Comparison of ENCODE assay signal across 11 cellular contexts in the genomic region with DNA sequence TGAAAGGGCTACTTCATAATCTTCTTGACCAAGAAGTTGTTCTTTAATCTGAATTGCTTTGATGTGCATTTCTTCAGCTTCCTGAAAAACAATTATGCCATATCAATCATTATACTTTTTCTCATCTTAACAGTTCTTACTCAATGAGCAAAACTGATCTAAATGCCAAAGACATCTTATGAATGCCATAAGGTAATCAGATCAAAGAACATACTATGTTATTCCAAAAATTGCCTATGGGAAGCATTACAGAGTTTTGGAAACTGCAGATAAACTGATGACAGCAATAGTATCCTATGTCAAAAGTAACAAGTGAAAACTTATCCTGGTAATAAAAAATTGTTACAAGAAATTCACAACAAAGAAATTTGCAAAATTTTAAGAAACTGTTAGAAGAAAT. TPM values are rescaled to one million over a fixed set of nuclear protein-coding genes. Genes with fewer than 3 reads are reported as not detected.
"Had no signal": no experiment of that assay in that cellular context is flagged by ENCODE, and none has a peak within 500 bp of the region (broad histone marks: within the 10 kb centered on the region; RNA-seq: fewer than 3 reads in every experiment).

No MANE protein-coding gene starts in this region.

- H3K27ac ChIP-seq: GM23248 had no signal

- H3K9ac ChIP-seq: GM23248 had no signal

- H3K4me3 ChIP-seq: GM23248, HAP-1, K562 had no signal

- H3K27ac Mint-ChIP-seq: HFFc6 had no signal

- H3K4me3 Mint-ChIP-seq: HFFc6 had no signal

- ATAC-seq: HCT116, K562 had no signal

- H3K9me3 Mint-ChIP-seq: HFFc6 had no signal

- H2AFZ ChIP-seq: GM23248 had no signal

- DNase-seq: GM23248, H7, HFFc6, IMR-90, KG1 had no signal

- FAIRE-seq: H1, HTR-8/SVneo, K562 had no signal

RNA-seq across cellular contexts. Expression of a gene that starts 29.7 kb away (rescaled TPM):
- total RNA-seq: GM23248, H1, H7, HFFc6, HT-29, IMR-90, K562 had no signal
- polyA plus RNA-seq: GM23248, IMR-90, K562 had no signal
